Comparison of ENCODE assay signal across 1 cellular context in the genomic region with DNA sequence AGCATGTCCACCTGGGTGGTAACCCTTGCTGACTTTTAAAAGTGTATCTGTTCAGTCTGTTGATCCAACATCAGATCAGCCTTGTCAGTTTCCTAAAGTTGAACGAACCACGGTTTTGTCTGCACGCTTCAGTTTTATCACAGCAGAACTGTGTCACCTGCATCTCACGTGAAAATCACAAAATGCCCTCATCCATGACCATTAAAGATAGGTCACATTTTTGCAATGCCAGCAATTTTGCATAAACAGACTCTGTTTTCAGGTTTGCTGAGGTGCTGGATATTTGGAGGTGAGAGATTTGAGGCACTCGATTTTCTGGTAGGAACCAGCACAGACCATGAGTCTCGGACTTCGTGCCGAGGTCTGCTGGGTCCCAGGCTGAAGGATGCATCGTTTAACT.
TF ChIP-seq lines count a peak whose summit lies in the region.

No MANE protein-coding gene starts in this region.

TF ChIP-seq in SK-N-SH treated with all-trans-retinoic acid at 6 μM for 48 hours, 23 proteins besides CTCF, POLR2A, EP300 and RAD21 (continued from another document):
- TF ChIP-seq, protein P1, sequence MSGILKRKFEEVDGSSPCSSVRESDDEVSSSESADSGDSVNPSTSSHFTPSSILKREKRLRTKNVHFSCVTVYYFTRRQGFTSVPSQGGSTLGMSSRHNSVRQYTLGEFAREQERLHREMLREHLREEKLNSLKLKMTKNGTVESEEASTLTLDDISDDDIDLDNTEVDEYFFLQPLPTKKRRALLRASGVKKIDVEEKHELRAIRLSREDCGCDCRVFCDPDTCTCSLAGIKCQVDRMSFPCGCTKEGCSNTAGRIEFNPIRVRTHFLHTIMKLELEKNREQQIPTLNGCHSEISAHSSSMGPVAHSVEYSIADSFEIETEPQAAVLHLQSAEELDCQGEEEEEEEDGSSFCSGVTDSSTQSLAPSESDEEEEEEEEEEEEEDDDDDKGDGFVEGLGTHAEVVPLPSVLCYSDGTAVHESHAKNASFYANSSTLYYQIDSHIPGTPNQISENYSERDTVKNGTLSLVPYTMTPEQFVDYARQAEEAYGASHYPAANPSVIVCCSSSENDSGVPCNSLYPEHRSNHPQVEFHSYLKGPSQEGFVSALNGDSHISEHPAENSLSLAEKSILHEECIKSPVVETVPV (CRISPR knock-in tag; IDR thresholded peaks at IDR 0.05): no peak
- TF ChIP-seq ESRRG (CRISPR knock-in tag; IDR thresholded peaks at IDR 0.05) (no peak), ZNF565 (CRISPR knock-in tag; conservative IDR thresholded peaks at IDR 0.05; ENCODE audit: low read depth) (no peak), ISL1 (CRISPR knock-in tag; IDR thresholded peaks at IDR 0.05) (no peak), ZFP3 (CRISPR knock-in tag; IDR thresholded peaks at IDR 0.05) (no peak)
